In the genomic region with DNA sequence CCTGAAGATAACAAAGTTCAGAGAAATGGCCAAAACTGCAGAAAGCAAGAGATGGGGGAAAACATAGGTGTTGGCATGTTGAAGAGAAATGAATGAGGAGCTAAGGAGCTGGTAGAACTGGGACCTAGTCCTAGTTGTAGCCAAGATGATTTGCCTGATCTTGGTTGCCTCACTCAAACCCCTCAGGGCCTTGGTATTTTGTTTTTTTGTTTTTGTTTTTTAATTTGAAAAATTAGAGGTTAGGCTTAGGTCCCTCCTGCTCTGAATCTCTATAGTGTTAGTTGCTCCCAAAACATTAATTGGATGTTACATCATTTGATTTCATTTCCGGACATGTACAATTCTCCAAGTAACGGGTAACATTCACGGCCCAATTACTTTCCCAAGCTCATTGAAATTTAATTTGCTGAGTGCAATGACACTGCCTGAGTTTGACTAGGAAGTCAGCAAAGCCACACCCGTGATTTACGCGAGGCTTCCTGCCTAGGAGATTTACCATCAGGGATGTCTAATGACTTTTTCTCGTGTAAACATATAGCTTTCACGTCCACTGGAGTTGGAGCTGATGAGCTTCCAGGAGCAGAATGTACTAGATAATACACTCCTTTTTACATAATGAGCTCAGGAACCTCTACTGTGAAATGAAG, we compare ENCODE assay signal across 21 cellular contexts.
DNase-seq lines count a peak whose midpoint lies in the region; ATAC-seq and TF ChIP-seq lines count a peak whose summit lies in the region.
"Had no signal": no experiment of that assay in that cellular context is flagged by ENCODE, and none has a peak within 500 bp of the region (broad histone marks: within the 10 kb centered on the region; RNA-seq: fewer than 3 reads in every experiment).

No MANE protein-coding gene starts in this region.

- H3K4me1 Mint-ChIP-seq in stimulated activated effector memory CD8-positive, alpha-beta T cell treated with anti-CD3 and anti-CD28 coated beads, Interleukin-12 subunit alpha, Interleukin-12 subunit beta, amount 100 ng/mL, for 72 hours: no peaks in the 10 kb centered on the region
- H3K4me1 Mint-ChIP-seq: CD4-positive, CD25-positive, alpha-beta regulatory T cell had no signal

- no peak overlapping the region for H3K4me2 ChIP-seq in smooth muscle cell
- H3K4me2 ChIP-seq: A549 had no signal

- H3F3A ChIP-seq in smooth muscle cell (ENCODE audit: low read depth): no peaks in the 10 kb centered on the region

- H3K79me2 ChIP-seq in smooth muscle cell (ENCODE audit: low read depth): no peaks in the 10 kb centered on the region

- ATAC-seq in stimulated activated effector memory CD8-positive, alpha-beta T cell treated with anti-CD3 and anti-CD28 coated beads, Interleukin-12 subunit alpha, Interleukin-12 subunit beta, amount 100 ng/mL, for 72 hours: no peak
- ATAC-seq: A549 had no signal

- H3K27me3 ChIP-seq in smooth muscle cell (ENCODE audit: low read depth): no peaks in the 10 kb centered on the region
- H3K27me3 ChIP-seq: BE2C, Peyer's patch, SJSA1 had no signal

- POLR2A ChIA-PET in HEK293 (lab: Yijun Ruan, JAX): interaction anchor here (1.1 kb wide), 1 partner anchor 23 kb away, joined by 3 read pairs; no protein-coding TSS in a partner anchor

- no peak overlapping the region for H3K4me3 Mint-ChIP-seq in stimulated activated effector memory CD8-positive, alpha-beta T cell treated with anti-CD3 and anti-CD28 coated beads, Interleukin-12 subunit alpha, Interleukin-12 subunit beta, amount 100 ng/mL, for 72 hours
- H3K4me3 Mint-ChIP-seq: CD4-positive, CD25-positive, alpha-beta regulatory T cell had no signal

- H3K36me3 ChIP-seq in HEK293 (ENCODE audit: control insufficient read depth in 2 of 2, insufficient read depth in 1 of 2, low read length in 2 of 2) (no peaks in the 10 kb centered on the region), smooth muscle cell (ENCODE audit: low read depth) (no peaks in the 10 kb centered on the region)
- H3K36me3 ChIP-seq: BE2C, Peyer's patch, SJSA1 had no signal

- H3K9me3 Mint-ChIP-seq in stimulated activated effector memory CD8-positive, alpha-beta T cell treated with anti-CD3 and anti-CD28 coated beads, Interleukin-12 subunit alpha, Interleukin-12 subunit beta, amount 100 ng/mL, for 72 hours: no peaks in the 10 kb centered on the region

- H3K27ac ChIP-seq in HEK293 (ENCODE audit: extremely low read depth, low read depth, low read length): no peak overlapping the region; the same call in none of the 2 replicates
- H3K27ac ChIP-seq in smooth muscle cell (ENCODE audit: low read depth): peak overlapping the region; percentile 54
- H3K27ac ChIP-seq: A549, Peyer's patch, SJSA1 had no signal

- H3K36me3 Mint-ChIP-seq in stimulated activated effector memory CD8-positive, alpha-beta T cell treated with anti-CD3 and anti-CD28 coated beads, Interleukin-12 subunit alpha, Interleukin-12 subunit beta, amount 100 ng/mL, for 72 hours: no peaks in the 10 kb centered on the region
- H3K36me3 Mint-ChIP-seq: CD4-positive, CD25-positive, alpha-beta regulatory T cell had no signal

- no peaks in the 10 kb centered on the region for H3K9me3 ChIP-seq in HEK293 (ENCODE audit: control insufficient read depth, insufficient read depth, low read depth, low read length)
- no peaks in the 10 kb centered on the region for H3K9me3 ChIP-seq in smooth muscle cell (replicated peaks; ENCODE audit: low read depth)
- H3K9me3 ChIP-seq: A549, BE2C, Peyer's patch, SJSA1 had no signal

- no peak overlapping the region for H2AFZ ChIP-seq in smooth muscle cell (ENCODE audit: low read depth)

- H3K4me3 ChIP-seq in HEK293 (ENCODE audit: low read depth, low read length) (no peak overlapping the region), smooth muscle cell (no peak overlapping the region)
- H3K4me3 ChIP-seq: A549, Peyer's patch, SJSA1 had no signal

- TF ChIP-seq CTCF in HEK293 (tag by site-specific recombination; IDR thresholded peaks at IDR 0.05) (no peak), smooth muscle cell (IDR thresholded peaks at IDR 0.05; ENCODE audit: borderline replicate concordance, insufficient read depth, poor library complexity, severe bottlenecking) (no peak)

- H3K27ac Mint-ChIP-seq in stimulated activated effector memory CD8-positive, alpha-beta T cell treated with anti-CD3 and anti-CD28 coated beads, Interleukin-12 subunit alpha, Interleukin-12 subunit beta, amount 100 ng/mL, for 72 hours: no peak overlapping the region
- H3K27ac Mint-ChIP-seq: CD4-positive, CD25-positive, alpha-beta regulatory T cell had no signal

- CTCF ChIA-PET in HEK293 (lab: Yijun Ruan, JAX): no interaction called here

- peak; percentile 39 for DNase-seq in NCI-H748 (lab: John Stamatoyannopoulos, UW; ENCODE audit: unreplicated experiment)
- no peak for DNase-seq in NCI-H748 treated with DMSO at 0.1 percent for 48 hours (lab: John Stamatoyannopoulos, UW)
- DNase-seq in dermis blood vessel endothelial cell: peak; percentile 19
- no peak for DNase-seq in smooth muscle cell (lab: John Stamatoyannopoulos, UW; ENCODE audit: unreplicated experiment)
- no peak for DNase-seq in stimulated activated effector memory CD8-positive, alpha-beta T cell treated with anti-CD3 and anti-CD28 coated beads, Interleukin-12 subunit alpha, Interleukin-12 subunit beta, amount 100 ng/mL, for 72 hours (ENCODE audit: low spot score in 2 of 2)
- DNase-seq in GF-D8 (lab: John Stamatoyannopoulos, UW): no peak
- DNase-seq: BE2C; CD4-positive, CD25-positive, alpha-beta regulatory T cell; COR-L47; DND-41; Karpas-422; MV-4-11; NCI-H1105 treated with DMSO at 0.1 percent for 48 hours; NCI-H2081 treated with DMSO at 0.1 percent for 48 hours; NCI-H446 treated with DMSO at 0.1 percent for 48 hours; NCI-H774; NK-92 treated with Interleukin-12 subunit alpha and Interleukin-12 subunit beta, amount 100 ng/mL, for 24 hours; Peyer's patch had no signal

- WGBS in smooth muscle cell (ENCODE audit: low lambda C conversion rate): 56% methylated on average over 8 of the region's 8 CpGs

- no peaks in the 10 kb centered on the region for H4K20me1 ChIP-seq in smooth muscle cell (ENCODE audit: low read depth)

- no peak overlapping the region for H3K9ac ChIP-seq in smooth muscle cell (ENCODE audit: low read depth)

- H3K4me1 ChIP-seq in HEK293 (ENCODE audit: control insufficient read depth, insufficient read depth, low read length) (peaks cover 16% of the 10 kb centered on the region), smooth muscle cell (ENCODE audit: low read depth) (peaks cover 13% of the 10 kb centered on the region)
- H3K4me1 ChIP-seq: Peyer's patch had no signal

TF ChIP-seq in HEK293, 187 proteins besides CTCF, POLR2A, EP300 and RAD21 (continues in another document):
- TF ChIP-seq ZNF114 (tag by site-specific recombination; IDR thresholded peaks at IDR 0.05) (no peak), KLF10 (tag by site-specific recombination; IDR thresholded peaks at IDR 0.05) (peak; percentile 42; the same call in 1 of the 2 replicates), ZNF24 (tag by site-specific recombination; IDR thresholded peaks at IDR 0.05) (0 out of 2 replicates have a peak, but pooled peaks have one; percentile 36), ZNF292 (tag by site-specific recombination; IDR thresholded peaks at IDR 0.05; ENCODE audit: borderline replicate concordance, low read depth) (no peak), ZNF175 (tag by site-specific recombination; IDR thresholded peaks at IDR 0.05) (no peak), HOXD13 (CRISPR knock-in tag; IDR thresholded peaks at IDR 0.05; ENCODE audit: borderline replicate concordance) (no peak), ZNF121 (tag by site-specific recombination; IDR thresholded peaks at IDR 0.05) (no peak), ZNF18 (tag by site-specific recombination; IDR thresholded peaks at IDR 0.05) (no peak), OVOL3 (tag by site-specific recombination; IDR thresholded peaks at IDR 0.05) (peak; percentile 90), ZNF596 (tag by site-specific recombination; IDR thresholded peaks at IDR 0.05) (0 out of 2 replicates have a peak, but pooled peaks have one; percentile 7), ZNF37A (tag by site-specific recombination; IDR thresholded peaks at IDR 0.05) (no peak), ZNF837 (tag by site-specific recombination; IDR thresholded peaks at IDR 0.05) (no peak), ZNF10 (tag by site-specific recombination; IDR thresholded peaks at IDR 0.05) (no peak), OSR2 (tag by site-specific recombination; IDR thresholded peaks at IDR 0.05) (peak; percentile 83), KLF1 (tag by site-specific recombination; IDR thresholded peaks at IDR 0.05) (no peak), ZNF530 (tag by site-specific recombination; IDR thresholded peaks at IDR 0.05; ENCODE audit: low read depth) (no peak), MEIS1 (CRISPR knock-in tag; IDR thresholded peaks at IDR 0.05; ENCODE audit: borderline replicate concordance) (no peak), BCL11B (tag by site-specific recombination; IDR thresholded peaks at IDR 0.05; ENCODE audit: low read depth) (no peak)
- TF ChIP-seq, protein P1, sequence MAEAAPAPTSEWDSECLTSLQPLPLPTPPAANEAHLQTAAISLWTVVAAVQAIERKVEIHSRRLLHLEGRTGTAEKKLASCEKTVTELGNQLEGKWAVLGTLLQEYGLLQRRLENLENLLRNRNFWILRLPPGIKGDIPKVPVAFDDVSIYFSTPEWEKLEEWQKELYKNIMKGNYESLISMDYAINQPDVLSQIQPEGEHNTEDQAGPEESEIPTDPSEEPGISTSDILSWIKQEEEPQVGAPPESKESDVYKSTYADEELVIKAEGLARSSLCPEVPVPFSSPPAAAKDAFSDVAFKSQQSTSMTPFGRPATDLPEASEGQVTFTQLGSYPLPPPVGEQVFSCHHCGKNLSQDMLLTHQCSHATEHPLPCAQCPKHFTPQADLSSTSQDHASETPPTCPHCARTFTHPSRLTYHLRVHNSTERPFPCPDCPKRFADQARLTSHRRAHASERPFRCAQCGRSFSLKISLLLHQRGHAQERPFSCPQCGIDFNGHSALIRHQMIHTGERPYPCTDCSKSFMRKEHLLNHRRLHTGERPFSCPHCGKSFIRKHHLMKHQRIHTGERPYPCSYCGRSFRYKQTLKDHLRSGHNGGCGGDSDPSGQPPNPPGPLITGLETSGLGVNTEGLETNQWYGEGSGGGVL (tag by site-specific recombination; IDR thresholded peaks at IDR 0.05): no peak

Comparison
In these comparisons a context has a peak if more than half of its experiments do, and no peak if none do; other contexts are left out.
1. DNase-seq: peak in NCI-H748 (single experiment) and dermis blood vessel endothelial cell (single experiment); none in NCI-H748 treated with DMSO at 0.1 percent for 48 hours (single experiment), smooth muscle cell (single experiment), stimulated activated effector memory CD8-positive, alpha-beta T cell treated with anti-CD3 and anti-CD28 coated beads, Interleukin-12 subunit alpha, Interleukin-12 subunit beta, amount 100 ng/mL, for 72 hours (0 of 2) and GF-D8 (single experiment).